In the genomic region with DNA sequence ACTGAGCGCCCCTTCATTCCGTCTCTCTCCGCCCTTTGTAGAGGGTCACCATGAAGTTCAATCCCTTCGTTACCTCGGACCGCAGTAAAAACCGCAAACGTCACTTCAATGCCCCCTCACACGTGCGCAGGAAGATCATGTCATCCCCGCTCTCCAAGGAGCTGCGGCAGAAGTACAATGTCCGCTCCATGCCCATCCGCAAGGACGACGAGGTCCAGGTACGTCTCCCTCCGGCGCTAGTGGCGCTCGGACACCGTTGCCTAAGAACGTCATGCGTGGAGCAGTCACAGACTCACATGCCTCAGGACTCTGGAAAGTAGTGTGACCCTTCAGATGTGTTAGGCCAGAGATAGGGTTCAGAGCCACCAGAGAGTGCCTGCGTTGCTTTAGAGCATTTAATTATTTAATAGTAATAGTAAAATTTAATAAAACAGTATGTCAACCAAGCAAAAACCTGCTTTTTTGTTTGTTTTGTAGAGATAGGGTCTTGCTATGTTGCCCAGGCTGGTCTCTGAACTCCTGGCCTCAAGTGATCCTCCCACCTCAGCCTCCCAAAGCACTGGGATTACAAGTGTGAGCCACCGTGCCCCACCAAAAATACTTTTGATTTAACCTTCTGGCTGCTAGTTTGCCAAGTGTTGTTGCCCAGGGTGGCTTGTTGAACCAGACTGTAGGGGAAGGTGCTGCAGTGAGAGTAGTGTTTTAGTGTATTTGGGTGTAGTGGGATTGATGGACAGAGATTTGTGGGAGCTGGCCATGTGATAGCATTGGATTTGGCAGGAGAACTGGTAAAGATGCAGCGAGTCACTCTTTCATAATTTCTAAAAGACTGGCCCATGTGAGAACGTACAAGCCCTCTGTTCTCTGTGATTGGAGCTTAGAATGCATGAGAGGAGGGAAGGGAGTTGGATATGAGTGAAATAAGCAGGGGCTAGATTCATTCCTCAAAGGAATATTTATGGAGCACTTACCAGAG, we compare ENCODE assay signal across 9 cellular contexts. TPM values are rescaled to one million over a fixed set of nuclear protein-coding genes. Genes with fewer than 3 reads are reported as not detected.
A peak's percentile ranks its signal among the peaks of the same experiment; 100 is the strongest.
DNase-seq lines count a peak whose midpoint lies in the region; ATAC-seq, FAIRE-seq and TF ChIP-seq lines count a peak whose summit lies in the region.
"Had no signal": no experiment of that assay in that cellular context is flagged by ENCODE, and none has a peak within 500 bp of the region (broad histone marks: within the 10 kb centered on the region; RNA-seq: fewer than 3 reads in every experiment).

No MANE protein-coding gene starts in this region.

- peak overlapping the region; percentile 95 for H3K27ac Mint-ChIP-seq in T-helper 1 cell treated with Interleukin-12 subunit alpha and Interleukin-12 subunit beta and Interleukin-4 antibody, amounts not matched to agents 30 μg/mL and 1 μg/mL, for 36 hours
- H3K27ac Mint-ChIP-seq in activated naive CD8-positive, alpha-beta T cell treated with anti-CD3 and anti-CD28 coated beads, Interleukin-2, amount 10 ng/mL, durations not matched to agents 7 days and 5 days: peak overlapping the region; percentile 97

- H3K27ac ChIP-seq in keratinocyte (ENCODE audit: control insufficient read depth, insufficient read depth, low read length) (peak overlapping the region; percentile 99), temporal lobe (ENCODE audit: low read depth, low read length) (peak overlapping the region; percentile 64)

- H2AFZ ChIP-seq in keratinocyte (ENCODE audit: control insufficient read depth, low read length): peak overlapping the region; percentile 97

- no peaks in the 10 kb centered on the region for H3K27me3 ChIP-seq in keratinocyte (ENCODE audit: control insufficient read depth, extremely low read depth, insufficient read depth, low read length)

- peaks cover 11% of the 10 kb centered on the region for H3K36me3 Mint-ChIP-seq in T-helper 1 cell treated with Interleukin-12 subunit alpha and Interleukin-12 subunit beta and Interleukin-4 antibody, amounts not matched to agents 30 μg/mL and 1 μg/mL, for 36 hours (ENCODE audit: low read depth)
- peaks cover 15% of the 10 kb centered on the region for H3K36me3 Mint-ChIP-seq in activated naive CD8-positive, alpha-beta T cell treated with anti-CD3 and anti-CD28 coated beads, Interleukin-2, amount 10 ng/mL, durations not matched to agents 7 days and 5 days

- POLR2A ChIA-PET in activated naive CD8-positive, alpha-beta T cell treated with anti-CD3 and anti-CD28 coated beads, Interleukin-2, amount 10 ng/mL, durations not matched to agents 7 days and 5 days (lab: Charles Lee): interaction anchor here (0.9 to 2.8 kb wide), 8 partner anchors 18 to 372 kb away, joined by 3 to 19 read pairs (median 6); a partner anchor contains a TSS

- H3K79me2 ChIP-seq in keratinocyte (ENCODE audit: control insufficient read depth, insufficient read depth, low read length): peaks cover 19% of the 10 kb centered on the region

- H3K9ac ChIP-seq in keratinocyte (ENCODE audit: control insufficient read depth, extremely low read depth, insufficient read depth, low read length): peak overlapping the region; percentile 100

- no peaks in the 10 kb centered on the region for H3K9me1 ChIP-seq in keratinocyte (ENCODE audit: control insufficient read depth, extremely low read depth, insufficient read depth, low read length)

- TF ChIP-seq CTCF in keratinocyte (optimal IDR thresholded peaks at IDR 0.05 in 1 of 3, IDR thresholded peaks at IDR 0.05 in 1 of 3, conservative IDR thresholded peaks at IDR 0.05 in 1 of 3; ENCODE audit: extremely low read depth in 1 of 3, insufficient read depth in 2 of 3, low read length in 3 of 3): no peak
- TF ChIP-seq CTCF in GM13977 (IDR thresholded peaks at IDR 0.05; ENCODE audit: extremely low read depth, insufficient read depth, missing control alignments): no peak

- H3K4me3 ChIP-seq in keratinocyte (ENCODE audit: control insufficient read depth in 2 of 3, extremely low read depth in 1 of 3, insufficient read depth in 2 of 3, low read depth in 1 of 3, low read length in 3 of 3): peak overlapping the region; percentile 96 to 100 (median 97)

- DNase-seq in T-helper 1 cell (no peak), keratinocyte (ENCODE audit: low read depth, low spot score) (no peak), NCI-H2227 treated with DMSO at 0.1 percent for 48 hours (lab: John Stamatoyannopoulos, UW) (no peak), GM13977 (ENCODE audit: low spot score) (no peak)
- no peak for DNase-seq in activated naive CD8-positive, alpha-beta T cell treated with anti-CD3 and anti-CD28 coated beads, Interleukin-2, amount 10 ng/mL, durations not matched to agents 7 days and 5 days

- peak overlapping the region; percentile 96 for H3K4me2 ChIP-seq in keratinocyte (ENCODE audit: control insufficient read depth, extremely low read depth, insufficient read depth, low read depth, low read length)

- H3K9me3 Mint-ChIP-seq in T-helper 1 cell treated with Interleukin-12 subunit alpha and Interleukin-12 subunit beta and Interleukin-4 antibody, amounts not matched to agents 30 μg/mL and 1 μg/mL, for 36 hours: no peaks in the 10 kb centered on the region
- H3K9me3 Mint-ChIP-seq in activated naive CD8-positive, alpha-beta T cell treated with anti-CD3 and anti-CD28 coated beads, Interleukin-2, amount 10 ng/mL, durations not matched to agents 7 days and 5 days: no peaks in the 10 kb centered on the region

- peaks cover 16% of the 10 kb centered on the region for H3K4me1 Mint-ChIP-seq in T-helper 1 cell treated with Interleukin-12 subunit alpha and Interleukin-12 subunit beta and Interleukin-4 antibody, amounts not matched to agents 30 μg/mL and 1 μg/mL, for 36 hours (ENCODE audit: low read depth)
- peaks cover 24% of the 10 kb centered on the region for H3K4me1 Mint-ChIP-seq in activated naive CD8-positive, alpha-beta T cell treated with anti-CD3 and anti-CD28 coated beads, Interleukin-2, amount 10 ng/mL, durations not matched to agents 7 days and 5 days

- H4K20me1 ChIP-seq in keratinocyte (ENCODE audit: control insufficient read depth, extremely low read depth, insufficient read depth, low read length): no peaks in the 10 kb centered on the region

- no peak for FAIRE-seq in keratinocyte (lab: Jason Lieb, UNC)
- FAIRE-seq: TTC549 had no signal

- peak overlapping the region; percentile 94 for H3K4me3 Mint-ChIP-seq in T-helper 1 cell treated with Interleukin-12 subunit alpha and Interleukin-12 subunit beta and Interleukin-4 antibody, amounts not matched to agents 30 μg/mL and 1 μg/mL, for 36 hours
- H3K4me3 Mint-ChIP-seq in activated naive CD8-positive, alpha-beta T cell treated with anti-CD3 and anti-CD28 coated beads, Interleukin-2, amount 10 ng/mL, durations not matched to agents 7 days and 5 days: peak overlapping the region; percentile 93

- H3K36me3 ChIP-seq in keratinocyte (ENCODE audit: control insufficient read depth in 2 of 2, extremely low read depth in 1 of 2, insufficient read depth in 2 of 2, low read length in 2 of 2): peaks cover 0 to 6% of the 10 kb centered on the region in 2 experiments

- dilution Hi-C loops in keratinocyte (cut with MboI; ENCODE audit: extremely low pct_ligation_motif_present, low sequenced_read_pairs): no loop called here

- peaks cover 21% of the 10 kb centered on the region for H3K4me1 ChIP-seq in keratinocyte (ENCODE audit: control insufficient read depth, extremely low read depth, insufficient read depth, low read length)

- no peak for ATAC-seq in activated naive CD8-positive, alpha-beta T cell treated with anti-CD3 and anti-CD28 coated beads, Interleukin-2, amount 10 ng/mL, durations not matched to agents 7 days and 5 days (ENCODE audit: low read depth)
- ATAC-seq in GM18858 (IDR thresholded peaks at IDR 0.05; ENCODE audit: unreplicated experiment): no peak

- no peaks in the 10 kb centered on the region for H3K9me3 ChIP-seq in keratinocyte (ENCODE audit: control insufficient read depth, low read depth, low read length)

- H3K27me3 Mint-ChIP-seq in T-helper 1 cell treated with Interleukin-12 subunit alpha and Interleukin-12 subunit beta and Interleukin-4 antibody, amounts not matched to agents 30 μg/mL and 1 μg/mL, for 36 hours (ENCODE audit: low read depth): peaks cover 4% of the 10 kb centered on the region
- no peaks in the 10 kb centered on the region for H3K27me3 Mint-ChIP-seq in activated naive CD8-positive, alpha-beta T cell treated with anti-CD3 and anti-CD28 coated beads, Interleukin-2, amount 10 ng/mL, durations not matched to agents 7 days and 5 days

- in situ Hi-C loops in GM13977 (cut with MboI; ENCODE audit: low pct_unique_long_range_greater_than_20kb, low sequenced_read_pairs, unreplicated experiment): no loop called here

RNA-seq across cellular contexts. Expression of a gene that starts 0.9 kb away (rescaled TPM):
- 10 to 100 TPM; 24.1 to 33.6 TPM for total RNA-seq in activated naive CD8-positive, alpha-beta T cell treated with anti-CD3 and anti-CD28 coated beads, Interleukin-2, amount 10 ng/mL, durations not matched to agents 7 days and 5 days
- 89.8 to 111 TPM (median 102 TPM) in 3 replicates for polyA plus RNA-seq in keratinocyte
- polyA plus RNA-seq in keratinocyte (2011; ENCODE audit: low read depth): 79.6 TPM
- polyA plus RNA-seq in keratinocyte (2011; cell fraction: cytosol; rRNA removed): 92.1 and 108 TPM in 2 replicates
- 40.1 and 47.0 TPM in 2 replicates for polyA plus RNA-seq in keratinocyte (2011; cell fraction: nucleus; rRNA removed)
- polyA plus RNA-seq in keratinocyte (2012; ENCODE audit: low replicate concordance): 71.7 and 90.1 TPM in 2 replicates
- polyA minus RNA-seq in keratinocyte: 19.7 to 55.3 TPM (median 50.3 TPM) in 3 replicates
- 13.2 TPM for polyA minus RNA-seq in keratinocyte (2011; cell fraction: cytosol; rRNA and poly(A)+ RNA removed)
- polyA minus RNA-seq in keratinocyte (2011; cell fraction: nucleus; rRNA and poly(A)+ RNA removed): 7.3 and 8.3 TPM in 2 replicates
- 19.7 TPM for total RNA-seq in temporal lobe

RNA-seq across cellular contexts. Expression of a gene that starts 23.5 kb away (rescaled TPM):
- total RNA-seq in activated naive CD8-positive, alpha-beta T cell treated with anti-CD3 and anti-CD28 coated beads, Interleukin-2, amount 10 ng/mL, durations not matched to agents 7 days and 5 days: 100 to 1,000 TPM; 131 to 142 TPM
- polyA plus RNA-seq in keratinocyte: 269 to 609 TPM (median 533 TPM) in 3 replicates
- polyA plus RNA-seq in keratinocyte (2011; ENCODE audit: low read depth): 132 TPM
- polyA plus RNA-seq in keratinocyte (2011; cell fraction: cytosol; rRNA removed): 497 and 993 TPM in 2 replicates
- polyA plus RNA-seq in keratinocyte (2011; cell fraction: nucleus; rRNA removed): 200 and 224 TPM in 2 replicates
- polyA plus RNA-seq in keratinocyte (2012; ENCODE audit: low replicate concordance): 295 and 529 TPM in 2 replicates
- polyA minus RNA-seq in keratinocyte: 125 to 378 TPM (median 270 TPM) in 3 replicates
- 153 TPM for polyA minus RNA-seq in keratinocyte (2011; cell fraction: cytosol; rRNA and poly(A)+ RNA removed)
- polyA minus RNA-seq in keratinocyte (2011; cell fraction: nucleus; rRNA and poly(A)+ RNA removed): 37.5 and 58.0 TPM in 2 replicates
- 21.4 TPM for total RNA-seq in temporal lobe
